ENCODE assay signal across 19 cellular contexts in genomic region chr21:43771698-43772367, GRCh38. TPM values are rescaled to one million over a fixed set of nuclear protein-coding genes. Genes with fewer than 3 reads are reported as not detected.
DNase-seq lines count a peak whose midpoint lies in the region; ATAC-seq lines count a peak whose summit lies in the region.
"Had no signal": no experiment of that assay in that cellular context is flagged by ENCODE, and none has a peak within 500 bp of the region (broad histone marks: within the 10 kb centered on the region; RNA-seq: fewer than 3 reads in every experiment).

No MANE protein-coding gene starts in this region.

- ATAC-seq in memory B cell (ENCODE audit: low read depth) = no peak
- ATAC-seq in HG02981 (IDR thresholded peaks at IDR 0.05; ENCODE audit: unreplicated experiment) = no peak
- ATAC-seq: activated CD8-positive, alpha-beta T cell treated with anti-CD3 and anti-CD28 coated beads for 36 hours; GM12878; T-helper 17 cell had no signal

- peaks cover 45% of the 10 kb centered on the region for H3K4me1 ChIP-seq in HUES6 (ENCODE audit: control insufficient read depth, insufficient read depth, low read length)

- H3K9me3 ChIP-seq in HUES6 (ENCODE audit: control insufficient read depth, insufficient read depth, low read depth, low read length) = no peaks in the 10 kb centered on the region
- no peaks in the 10 kb centered on the region for H3K9me3 ChIP-seq in MG63
- H3K9me3 ChIP-seq: ovary had no signal

- no peak overlapping the region for H3K4me3 Mint-ChIP-seq in memory B cell
- H3K4me3 Mint-ChIP-seq: activated CD8-positive, alpha-beta T cell treated with anti-CD3 and anti-CD28 coated beads for 36 hours; T-helper 17 cell had no signal

- H3K36me3 ChIP-seq in HUES6 (ENCODE audit: control insufficient read depth, insufficient read depth, low read length) (peaks cover 19% of the 10 kb centered on the region), MG63 (peaks cover 20% of the 10 kb centered on the region)
- H3K36me3 ChIP-seq: ovary had no signal

- H3K9me3 Mint-ChIP-seq in memory B cell = no peaks in the 10 kb centered on the region

- peak; percentile 89 for DNase-seq in CD1c-positive myeloid dendritic cell (ENCODE audit: extremely low spot score)
- peak; percentile 68 for DNase-seq in dermis blood vessel endothelial cell
- DNase-seq in memory B cell (ENCODE audit: low spot score in 2 of 2) = no peak
- no peak for DNase-seq in NCI-H69 (lab: John Stamatoyannopoulos, UW)
- DNase-seq in DMS 273 treated with DMSO at 0.1 percent for 48 hours (lab: John Stamatoyannopoulos, UW) = no peak
- DNase-seq in MG63 = no peak
- DNase-seq: activated CD8-positive, alpha-beta T cell treated with anti-CD3 and anti-CD28 coated beads for 36 hours; activated T-cell treated with anti-CD3 and anti-CD28 coated beads, Interleukin-2, amount 50 U/mL, for 48 hours; COR-L47; NCI-H1436 treated with DMSO at 0.1 percent for 48 hours; ovary; SHP77; stimulated activated CD4-positive, alpha-beta T cell treated with anti-CD3 and anti-CD28 coated beads, Interleukin-2, amount 100 ng/mL, for 24 hours; T-helper 17 cell; WERI-Rb-1 had no signal

- peak overlapping the region; percentile 18 for H3K27ac Mint-ChIP-seq in memory B cell
- H3K27ac Mint-ChIP-seq: activated CD8-positive, alpha-beta T cell treated with anti-CD3 and anti-CD28 coated beads for 36 hours; T-helper 17 cell had no signal

- peaks cover 4% of the 10 kb centered on the region for H3K27me3 Mint-ChIP-seq in memory B cell
- H3K27me3 Mint-ChIP-seq: activated CD8-positive, alpha-beta T cell treated with anti-CD3 and anti-CD28 coated beads for 36 hours; T-helper 17 cell had no signal

- H3K4me1 Mint-ChIP-seq in memory B cell = peaks cover 14% of the 10 kb centered on the region

- no peaks in the 10 kb centered on the region for H3K27me3 ChIP-seq in HUES6 (ENCODE audit: control insufficient read depth, insufficient read depth, low read length)
- H3K27me3 ChIP-seq in MG63 = no peaks in the 10 kb centered on the region
- H3K27me3 ChIP-seq: dorsolateral prefrontal cortex, ovary had no signal

- H3K36me3 Mint-ChIP-seq in memory B cell = peaks cover 13% of the 10 kb centered on the region

- H3K27ac ChIP-seq in HUES6 (ENCODE audit: low read depth, low read length) = peak overlapping the region; percentile 38; the same call in 1 of the 2 replicates
- H3K27ac ChIP-seq: ovary, WERI-Rb-1 had no signal

- H3K9ac ChIP-seq in HUES6 (ENCODE audit: low read length) = no peak overlapping the region

- H3K4me3 ChIP-seq in HUES6 (ENCODE audit: low read depth, low read length) (no peak overlapping the region), MG63 (no peak overlapping the region)
- H3K4me3 ChIP-seq: dorsolateral prefrontal cortex, GM12878, ovary had no signal

RNA-seq across cellular contexts. Expression of gene CSTB, which starts 4.3 kb away (rescaled TPM):
- total RNA-seq in dermis blood vessel endothelial cell = 6.3 and 8.5 TPM in 2 replicates
- total RNA-seq in MG63 (2014; rRNA removed; shearing (Covaris generic); ENCODE audit: low replicate concordance) = 5.5 and 11.1 TPM in 2 replicates

RNA-seq across cellular contexts. Expression of gene RRP1, which starts 17.5 kb away (rescaled TPM):
- total RNA-seq in dermis blood vessel endothelial cell = 18.4 and 22.7 TPM in 2 replicates
- total RNA-seq in MG63 (2014; rRNA removed; shearing (Covaris generic); ENCODE audit: low replicate concordance) = 72.4 and 109 TPM in 2 replicates

RNA-seq across cellular contexts. Expression of gene PDXK, which starts 52.9 kb away (rescaled TPM):
- total RNA-seq in dermis blood vessel endothelial cell = 47.0 and 87.4 TPM in 2 replicates
- total RNA-seq in MG63 (2014; rRNA removed; shearing (Covaris generic); ENCODE audit: low replicate concordance) = 49.1 and 119 TPM in 2 replicates

Comparison
In these comparisons a context has a peak if more than half of its experiments do, and no peak if none do; other contexts are left out.
1. DNase-seq: peak in CD1c-positive myeloid dendritic cell (single experiment) and dermis blood vessel endothelial cell (single experiment); none in memory B cell (0 of 2), NCI-H69 (single experiment), DMS 273 treated with DMSO at 0.1 percent for 48 hours (single experiment) and MG63 (single experiment).